8 cellular contexts compared by ENCODE assay signal in genomic region chr1:101474039-101474665, GRCh38.
DNase-seq lines count a peak whose midpoint lies in the region; FAIRE-seq and TF ChIP-seq lines count a peak whose summit lies in the region.

No MANE protein-coding gene starts in this region.

- H3K4me1 Mint-ChIP-seq in nephron progenitor cell = no peaks in the 10 kb centered on the region

- no peak overlapping the region for H3K27ac Mint-ChIP-seq in nephron progenitor cell

- DNase-seq in NCI-H1694 (lab: John Stamatoyannopoulos, UW) (peak; percentile 15), NCI-H1694 treated with DMSO at 0.1 percent for 48 hours (lab: John Stamatoyannopoulos, UW) (no peak), HT1080 (ENCODE audit: low read depth) (peak; percentile 46), nephron progenitor cell (no peak), NCI-H146 treated with DMSO at 0.1 percent for 48 hours (lab: John Stamatoyannopoulos, UW; ENCODE audit: unreplicated experiment) (no peak), NCI-H345 treated with DMSO at 0.1 percent for 48 hours (lab: John Stamatoyannopoulos, UW; ENCODE audit: unreplicated experiment) (no peak), NCI-H187 (lab: John Stamatoyannopoulos, UW) (no peak)

- no peaks in the 10 kb centered on the region for H3K27me3 Mint-ChIP-seq in nephron progenitor cell (ENCODE audit: low read depth, poor library complexity)

- peak; percentile 54 for TF ChIP-seq CTCF in nephron progenitor cell (IDR thresholded peaks at IDR 0.05)

- peaks cover 18% of the 10 kb centered on the region for H3K9me3 Mint-ChIP-seq in nephron progenitor cell

- peak; percentile 13 for FAIRE-seq in TTC549 (lab: Jason Lieb, UNC)

- no peaks in the 10 kb centered on the region for H3K36me3 Mint-ChIP-seq in nephron progenitor cell (ENCODE audit: low read depth)

- no peak overlapping the region for H3K4me3 Mint-ChIP-seq in nephron progenitor cell

Comparison
In these comparisons a context has a peak if more than half of its experiments do, and no peak if none do; other contexts are left out.
1. DNase-seq: peak in NCI-H1694 (single experiment) and HT1080 (single experiment); none in NCI-H1694 treated with DMSO at 0.1 percent for 48 hours (single experiment), nephron progenitor cell (single experiment), NCI-H146 treated with DMSO at 0.1 percent for 48 hours (single experiment), NCI-H345 treated with DMSO at 0.1 percent for 48 hours (single experiment) and NCI-H187 (0 of 2).